Comparison of ENCODE assay signal across 29 cellular contexts in genomic region chr6:96186094-96186493, GRCh38.
"Had no signal": no experiment of that assay in that cellular context is flagged by ENCODE, and none has a peak within 500 bp of the region (broad histone marks: within the 10 kb centered on the region; RNA-seq: fewer than 3 reads in every experiment).

No MANE protein-coding gene starts in this region.

- H3K9me3 ChIP-seq: pancreas, prostate gland, right lobe of liver, sigmoid colon, spleen, suprapubic skin, testis, tibial artery, transverse colon, upper lobe of left lung, vagina had no signal

- H3K27me3 ChIP-seq: neural progenitor cell, pancreas, right lobe of liver, sigmoid colon, spleen, suprapubic skin, testis, tibial artery, transverse colon, upper lobe of left lung, vagina had no signal

- H3K4me3 ChIP-seq: neural progenitor cell, pancreas, prostate gland, right lobe of liver, sigmoid colon, spleen, suprapubic skin, testis, tibial artery, transverse colon, upper lobe of left lung, vagina had no signal

- FAIRE-seq: pancreas, small intestine, urothelium cell line had no signal

- H3K4me2 ChIP-seq: neural progenitor cell had no signal

- H3K27me3 Mint-ChIP-seq: stimulated activated memory B cell treated with anti-CD40 and anti-IgM and Interleukin-4, amounts not matched to agents 10 μg/mL and 1 μg/mL and 100 μg/mL, for 72 hours had no signal

- ATAC-seq: naive thymus-derived CD4-positive, alpha-beta T cell; natural killer cell; right cardiac atrium; right lobe of liver; stimulated activated memory B cell treated with anti-CD40 and anti-IgM and Interleukin-4, amounts not matched to agents 10 μg/mL and 1 μg/mL and 100 μg/mL, for 72 hours; stimulated activated naive CD8-positive, alpha-beta T cell treated with anti-CD3 and anti-CD28 coated beads, Interleukin-15, amount 100 ng/mL, for 72 hours; stimulated activated naive CD8-positive, alpha-beta T cell treated with anti-CD3 and anti-CD28 coated beads, Interleukin-15, Interleukin-2, amounts not matched to agents 100 U/mL and 50 U/mL, for 24 hours had no signal

- H3K27ac ChIP-seq: neural progenitor cell, pancreas, prostate gland, right lobe of liver, sigmoid colon, spleen, suprapubic skin, testis, tibial artery, transverse colon, upper lobe of left lung, vagina had no signal

- H2AFZ ChIP-seq: neural progenitor cell had no signal

- H3K4me1 ChIP-seq: prostate gland, right lobe of liver, sigmoid colon, spleen, suprapubic skin, testis, tibial artery, transverse colon, upper lobe of left lung, vagina had no signal

- H3K9ac ChIP-seq: neural progenitor cell had no signal

- H3K4me1 Mint-ChIP-seq: naive thymus-derived CD4-positive, alpha-beta T cell; natural killer cell; nephron; neural progenitor cell; stimulated activated memory B cell treated with anti-CD40 and anti-IgM and Interleukin-4, amounts not matched to agents 10 μg/mL and 1 μg/mL and 100 μg/mL, for 72 hours; stimulated activated naive CD8-positive, alpha-beta T cell treated with anti-CD3 and anti-CD28 coated beads, Interleukin-15, amount 100 ng/mL, for 72 hours had no signal

- H3K36me3 ChIP-seq: neural progenitor cell, pancreas, prostate gland, right lobe of liver, sigmoid colon, spleen, suprapubic skin, tibial artery, transverse colon, upper lobe of left lung, vagina had no signal

- H3K4me3 Mint-ChIP-seq: naive thymus-derived CD4-positive, alpha-beta T cell; natural killer cell; nephron; neural progenitor cell; stimulated activated memory B cell treated with anti-CD40 and anti-IgM and Interleukin-4, amounts not matched to agents 10 μg/mL and 1 μg/mL and 100 μg/mL, for 72 hours; stimulated activated naive CD8-positive, alpha-beta T cell treated with anti-CD3 and anti-CD28 coated beads, Interleukin-15, amount 100 ng/mL, for 72 hours had no signal

- DNase-seq: naive thymus-derived CD4-positive, alpha-beta T cell; natural killer cell; pancreas; retina; right cardiac atrium; right lobe of liver; sigmoid colon; small intestine; spleen; stimulated activated CD4-positive, alpha-beta T cell treated with anti-CD3 and anti-CD28 coated beads, Interleukin-12 subunit alpha, Interleukin-12 subunit beta, amount 100 ng/mL, for 4 hours; stimulated activated CD4-positive, alpha-beta T cell treated with anti-CD3 and anti-CD28 coated beads, Interleukin-1b, Interleukin-23, amount 100 ng/mL, for 48 hours; stimulated activated CD4-positive, alpha-beta T cell treated with anti-CD3 and anti-CD28 coated beads, Interleukin-4, amount 100 ng/mL, for 1 hour; stimulated activated CD4-positive, alpha-beta T cell treated with anti-CD3 and anti-CD28 coated beads, Interleukin-4, amount 100 ng/mL, for 4 hours; stimulated activated CD8-positive, alpha-beta memory T cell treated with anti-CD3 and anti-CD28 coated beads, Interleukin-4, amount 100 ng/mL, for 48 hours; stimulated activated naive CD4-positive, alpha-beta T cell; stimulated activated naive CD8-positive, alpha-beta T cell treated with anti-CD3 and anti-CD28 coated beads, Interleukin-15, amount 100 ng/mL, for 72 hours; stimulated activated naive CD8-positive, alpha-beta T cell treated with anti-CD3 and anti-CD28 coated beads, Interleukin-15, Interleukin-2, amounts not matched to agents 100 U/mL and 50 U/mL, for 24 hours; substantia nigra; testis; tibial artery; transverse colon; upper lobe of left lung had no signal

- H3K27ac Mint-ChIP-seq: naive thymus-derived CD4-positive, alpha-beta T cell; natural killer cell; neural progenitor cell; stimulated activated memory B cell treated with anti-CD40 and anti-IgM and Interleukin-4, amounts not matched to agents 10 μg/mL and 1 μg/mL and 100 μg/mL, for 72 hours; stimulated activated naive CD8-positive, alpha-beta T cell treated with anti-CD3 and anti-CD28 coated beads, Interleukin-15, amount 100 ng/mL, for 72 hours had no signal

- H3K36me3 Mint-ChIP-seq: naive thymus-derived CD4-positive, alpha-beta T cell; natural killer cell; stimulated activated memory B cell treated with anti-CD40 and anti-IgM and Interleukin-4, amounts not matched to agents 10 μg/mL and 1 μg/mL and 100 μg/mL, for 72 hours had no signal
